In genomic region chr4:74716436-74716765, GRCh38 we compare ENCODE assay signal across 13 cellular contexts.
"Had no signal": no experiment of that assay in that cellular context is flagged by ENCODE, and none has a peak within 500 bp of the region (broad histone marks: within the 10 kb centered on the region; RNA-seq: fewer than 3 reads in every experiment).

No MANE protein-coding gene starts in this region.

- H3K79me2 ChIP-seq: hepatocyte had no signal

- H3K4me1 Mint-ChIP-seq: activated CD4-positive, alpha-beta T cell treated with anti-CD3 and anti-CD28 coated beads, Interleukin-2, amount 10 ng/mL, durations not matched to agents 7 days and 5 days; activated naive CD8-positive, alpha-beta T cell treated with anti-CD3 and anti-CD28 coated beads, Interleukin-2, amount 50 U/mL, for 24 hours; endodermal cell had no signal

- H3K27me3 Mint-ChIP-seq: activated CD4-positive, alpha-beta T cell treated with anti-CD3 and anti-CD28 coated beads, Interleukin-2, amount 10 ng/mL, durations not matched to agents 7 days and 5 days had no signal

- H3K9me3 Mint-ChIP-seq: activated T-helper 1 cell treated with anti-CD3 and anti-CD28 coated beads, Interleukin-12 subunit alpha, Interleukin-12 subunit beta, Interleukin-2, Interleukin-4 antibody, amounts not matched to agents 30 ng/mL and 10 ng/mL and 1 ng/mL, durations not matched to agents 14 hours and 24 hours and 36 hours had no signal

- H3K4me3 Mint-ChIP-seq: activated CD4-positive, alpha-beta T cell treated with anti-CD3 and anti-CD28 coated beads, Interleukin-2, amount 10 ng/mL, durations not matched to agents 7 days and 5 days; activated naive CD8-positive, alpha-beta T cell treated with anti-CD3 and anti-CD28 coated beads, Interleukin-2, amount 50 U/mL, for 24 hours; activated T-helper 1 cell treated with anti-CD3 and anti-CD28 coated beads, Interleukin-12 subunit alpha, Interleukin-12 subunit beta, Interleukin-2, Interleukin-4 antibody, amounts not matched to agents 30 ng/mL and 10 ng/mL and 1 ng/mL, durations not matched to agents 14 hours and 24 hours and 36 hours; endodermal cell; nephron progenitor cell; stimulated activated naive B cell treated with anti-CD40 and anti-IgM and Interleukin-4, amounts not matched to agents 10 μg/mL and 1 μg/mL and 100 μg/mL, for 72 hours had no signal

- H3K36me3 ChIP-seq: ascending aorta, tibial nerve, vagina had no signal

- H3K27ac ChIP-seq: tibial nerve, vagina had no signal

- DNase-seq: activated CD4-positive, alpha-beta T cell treated with anti-CD3 and anti-CD28 coated beads, Interleukin-2, amount 10 ng/mL, durations not matched to agents 7 days and 5 days; activated naive CD4-positive, alpha-beta T cell treated with Interleukin-2 at 50 U/mL for 16 hours; activated naive CD8-positive, alpha-beta T cell treated with anti-CD3 and anti-CD28 coated beads, Interleukin-2, amount 50 U/mL, for 24 hours; endodermal cell; islet precursor cell; nephron progenitor cell; stimulated activated naive B cell treated with anti-CD40 and anti-IgM and Interleukin-4, amounts not matched to agents 10 μg/mL and 1 μg/mL and 100 μg/mL, for 72 hours; SW 1271 had no signal

- H3K9me3 ChIP-seq: vagina had no signal

- H3K27me3 ChIP-seq: ascending aorta, hepatocyte, tibial nerve, vagina had no signal

- H3K4me3 ChIP-seq: ascending aorta, hepatocyte, tibial nerve, vagina had no signal

- H3K27ac Mint-ChIP-seq: activated CD4-positive, alpha-beta T cell treated with anti-CD3 and anti-CD28 coated beads, Interleukin-2, amount 10 ng/mL, durations not matched to agents 7 days and 5 days; activated naive CD8-positive, alpha-beta T cell treated with anti-CD3 and anti-CD28 coated beads, Interleukin-2, amount 50 U/mL, for 24 hours; activated T-helper 1 cell treated with anti-CD3 and anti-CD28 coated beads, Interleukin-12 subunit alpha, Interleukin-12 subunit beta, Interleukin-2, Interleukin-4 antibody, amounts not matched to agents 30 ng/mL and 10 ng/mL and 1 ng/mL, durations not matched to agents 14 hours and 24 hours and 36 hours; endodermal cell; stimulated activated naive B cell treated with anti-CD40 and anti-IgM and Interleukin-4, amounts not matched to agents 10 μg/mL and 1 μg/mL and 100 μg/mL, for 72 hours had no signal

- H2AFZ ChIP-seq: hepatocyte had no signal

- H3K4me1 ChIP-seq: tibial nerve, vagina had no signal
